Comparison of ENCODE assay signal across 8 cellular contexts in genomic region chr12:122895757-122896636, GRCh38. TPM values are rescaled to one million over a fixed set of nuclear protein-coding genes. Genes with fewer than 3 reads are reported as not detected.
DNase-seq lines count a peak whose midpoint lies in the region; ATAC-seq, FAIRE-seq and TF ChIP-seq lines count a peak whose summit lies in the region.

A gene with protein sequence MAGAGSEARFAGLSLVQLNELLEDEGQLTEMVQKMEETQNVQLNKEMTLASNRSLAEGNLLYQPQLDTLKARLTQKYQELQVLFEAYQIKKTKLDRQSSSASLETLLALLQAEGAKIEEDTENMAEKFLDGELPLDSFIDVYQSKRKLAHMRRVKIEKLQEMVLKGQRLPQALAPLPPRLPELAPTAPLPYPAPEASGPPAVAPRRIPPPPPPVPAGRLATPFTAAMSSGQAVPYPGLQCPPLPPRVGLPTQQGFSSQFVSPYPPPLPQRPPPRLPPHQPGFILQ (minus strand): TSS chr12:122896124. CDS start chr12:122896062, 62 bp downstream.

- H2AFZ ChIP-seq in HepG2 (ENCODE audit: low read length): no peak within 1 kb of the TSS

- POLR2A ChIA-PET in HEK293T (lab: Yijun Ruan, JAX) (interaction anchor here (1.1 kb wide), 1 partner anchor 337 kb away, joined by 3 read pairs; the partner anchor contains the start of genes MPHOSPH9 and MTRFR), HepG2 (lab: Yijun Ruan, JAX) (interaction anchor here (1.1 to 2.9 kb wide), 3 partner anchors 7 to 337 kb away, joined by 3 to 13 read pairs (median 11); partner anchors contain the start of genes MPHOSPH9 and MTRFR)

- peaks cover 45% of the 10 kb centered on the region for H3K79me2 ChIP-seq in HepG2 (ENCODE audit: insufficient read depth, low read length)

- TF ChIP-seq POLR2A in HepG2 (IDR thresholded peaks at IDR 0.05; ENCODE audit: insufficient read depth in 1 of 2, low read depth in 2 of 2, low read length in 2 of 2): peak; percentile 41 to 72; a peak in 3 of 4 replicates

- H3K4me1 Mint-ChIP-seq in dendritic cell treated with granulocyte-macrophage colony-stimulating factor and Interleukin-4, amounts not matched to agents 40 ng/mL and 50 ng/mL, for 4 days (ENCODE audit: low read depth): peaks cover 64% of the 10 kb centered on the region

- peak within 1 kb of the TSS; percentile 62 for H3K4me2 ChIP-seq in HepG2 (ENCODE audit: low read depth, low read length)

- WGBS in HepG2 (ENCODE audit: low lambda C conversion rate): 80% methylated on average over 78 of the region's 78 CpGs

- TF ChIP-seq CTCF in HepG2 (CRISPR knock-in tag; IDR thresholded peaks at IDR 0.05): no peak

- in situ Hi-C loops in HepG2 (cut with HindIII; ENCODE audit: extremely low pct_ligation_motif_present, low pct_unique_long_range_greater_than_20kb): no loop called here

- peaks cover 8% of the 10 kb centered on the region for H3K9me3 Mint-ChIP-seq in dendritic cell treated with granulocyte-macrophage colony-stimulating factor and Interleukin-4, amounts not matched to agents 40 ng/mL and 50 ng/mL, for 4 days

- intact Hi-C loops in dendritic cell treated with granulocyte-macrophage colony-stimulating factor and Interleukin-4, amounts not matched to agents 40 ng/mL and 50 ng/mL, for 4 days (cut with micrococcal nuclease): loop anchor here (5.0 kb wide), 1 partner anchor 51 kb away; no protein-coding TSS in a partner anchor
- intact Hi-C loops in HepG2 (cut with micrococcal nuclease; ENCODE audit: unreplicated experiment): no loop called here

- H3K27ac Mint-ChIP-seq in dendritic cell treated with granulocyte-macrophage colony-stimulating factor and Interleukin-4, amounts not matched to agents 40 ng/mL and 50 ng/mL, for 4 days: peak within 1 kb of the TSS; percentile 95

- no peak for TF ChIP-seq EP300 in HepG2 (IDR thresholded peaks at IDR 0.05; ENCODE audit: low read depth in 2 of 2, low read length in 2 of 2)
- no peak for TF ChIP-seq EP300 in HepG2 (CRISPR knock-in tag; IDR thresholded peaks at IDR 0.05; ENCODE audit: borderline replicate concordance)

- peak; percentile 18; the same call in 1 of the 2 replicates for TF ChIP-seq RAD21 in HepG2 (CRISPR knock-in tag; IDR thresholded peaks at IDR 0.05)

- H3K27ac ChIP-seq in HepG2 (ENCODE audit: extremely low read length, insufficient read depth, low read length): peak within 1 kb of the TSS; percentile 69

- H3K4me1 ChIP-seq in HepG2 (ENCODE audit: insufficient read depth, low read length): peaks cover 71% of the 10 kb centered on the region

- H3K27me3 Mint-ChIP-seq in dendritic cell treated with granulocyte-macrophage colony-stimulating factor and Interleukin-4, amounts not matched to agents 40 ng/mL and 50 ng/mL, for 4 days: peaks cover 6% of the 10 kb centered on the region

- no peaks in the 10 kb centered on the region; a peak in 1 of 5 replicates for H3K36me3 ChIP-seq in HepG2 (replicated peaks in 1 of 2; ENCODE audit: control insufficient read depth in 1 of 2, insufficient read depth in 2 of 2, low read length in 2 of 2)

- H3K27me3 ChIP-seq in HepG2 (ENCODE audit: control insufficient read depth in 1 of 2, insufficient read depth in 2 of 2, low read length in 2 of 2): no peaks in the 10 kb centered on the region; a peak in 1 of 5 replicates

- no TSS peak for BruUV-seq in HepG2 (replicated peaks; lab: Mats Ljungman, UMichigan)

- DNase-seq in Daoy (ENCODE audit: low read depth): peak; percentile 89
- DNase-seq in HEK293T (ENCODE audit: extremely low spot score): peak; percentile 92
- DNase-seq in NCI-H226: peak; percentile 60
- peak; percentile 84 to 85 for DNase-seq in activated CD4-positive, alpha-beta T cell treated with anti-CD3 and anti-CD28 coated beads, Interleukin-2, amount 50 U/mL, for 4 hours
- DNase-seq in HepG2 (ENCODE audit: low spot score): peak; percentile 33
- peak; percentile 84 for DNase-seq in stimulated activated CD4-positive, alpha-beta T cell treated with anti-CD3 and anti-CD28 coated beads, Interleukin-2, amount 100 ng/mL, for 4 hours (ENCODE audit: low read depth)

- peaks cover 3% of the 10 kb centered on the region; the same call in 1 of the 2 replicates for H4K20me1 ChIP-seq in HepG2 (ENCODE audit: insufficient read depth, low read length)

- H3K4me3 ChIP-seq in HepG2 (replicated peaks in 1 of 3; ENCODE audit: insufficient read depth in 1 of 3, low read depth in 2 of 3, low read length in 3 of 3): peak within 1 kb of the TSS; percentile 58 to 79 (median 76)

- H3K4me3 Mint-ChIP-seq in dendritic cell treated with granulocyte-macrophage colony-stimulating factor and Interleukin-4, amounts not matched to agents 40 ng/mL and 50 ng/mL, for 4 days: peak within 1 kb of the TSS; percentile 89

- ATAC-seq in HepG2 (peak; percentile 14), HG02759 (IDR thresholded peaks at IDR 0.05; ENCODE audit: unreplicated experiment) (no peak)

- peak within 1 kb of the TSS; percentile 89 for H3K9ac ChIP-seq in HepG2 (ENCODE audit: insufficient read depth, low read depth, low read length)

- peaks cover 15% of the 10 kb centered on the region for H3K36me3 Mint-ChIP-seq in dendritic cell treated with granulocyte-macrophage colony-stimulating factor and Interleukin-4, amounts not matched to agents 40 ng/mL and 50 ng/mL, for 4 days (ENCODE audit: low read depth)

- CTCF ChIA-PET in HEK293T (lab: Yijun Ruan, JAX) (interaction anchor here (1.3 kb wide), 1 partner anchor 16 kb away, joined by 6 read pairs; no protein-coding TSS in a partner anchor), HepG2 (lab: Yijun Ruan, JAX; ENCODE audit: low intra/inter-chr PET ratio, low total read pairs) (no interaction called here)

- no peaks in the 10 kb centered on the region for H3K9me3 ChIP-seq in HepG2 (ENCODE audit: low read length)

- no peak for FAIRE-seq in HepG2 (lab: Jason Lieb, UNC)

TF ChIP-seq in HEK293T, 16 proteins besides CTCF, POLR2A, EP300 and RAD21 (continues in another document):
- no peak for TF ChIP-seq BHLHE40 (IDR thresholded peaks at IDR 0.05; ENCODE audit: borderline replicate concordance)
- TF ChIP-seq LEF1 (IDR thresholded peaks at IDR 0.05; ENCODE audit: borderline replicate concordance): no peak
- no peak for TF ChIP-seq SUZ12 (IDR thresholded peaks at IDR 0.05)
- TF ChIP-seq TARDBP (IDR thresholded peaks at IDR 0.05): peak; percentile 99
- TF ChIP-seq L3MBTL2 (conservative IDR thresholded peaks at IDR 0.05): peak; percentile 62
- TF ChIP-seq HDGF (IDR thresholded peaks at IDR 0.05; ENCODE audit: borderline replicate concordance): no peak
- TF ChIP-seq NFRKB (IDR thresholded peaks at IDR 0.05): no peak
- no peak for TF ChIP-seq FOXK2 (IDR thresholded peaks at IDR 0.05)
- no peak for TF ChIP-seq ELF4 (IDR thresholded peaks at IDR 0.05)
- TF ChIP-seq ZNF384 (IDR thresholded peaks at IDR 0.05): no peak
- TF ChIP-seq FOXA1 (IDR thresholded peaks at IDR 0.05): no peak
- TF ChIP-seq SP1 (IDR thresholded peaks at IDR 0.05): no peak
- peak; percentile 63; the same call in 1 of the 2 replicates for TF ChIP-seq FOXM1 (IDR thresholded peaks at IDR 0.05; ENCODE audit: borderline replicate concordance)
- TF ChIP-seq ARNT (IDR thresholded peaks at IDR 0.05): 0 out of 2 replicates have a peak, but pooled peaks have one; percentile 20

TF ChIP-seq in HepG2, 621 proteins besides CTCF, POLR2A, EP300 and RAD21 (continues in another document):
- TF ChIP-seq HINFP (CRISPR knock-in tag; IDR thresholded peaks at IDR 0.05; ENCODE audit: low read depth) (no peak), ZNF33A (CRISPR knock-in tag; IDR thresholded peaks at IDR 0.05; ENCODE audit: borderline replicate concordance) (no peak), ZFYVE20 (CRISPR knock-in tag; IDR thresholded peaks at IDR 0.05; ENCODE audit: borderline replicate concordance, low read depth) (0 out of 2 replicates have a peak, but pooled peaks have one; percentile 38), SSRP1 (CRISPR knock-in tag; IDR thresholded peaks at IDR 0.05) (peak; percentile 57; the same call in 1 of the 2 replicates)

RNA-seq across cellular contexts. Expression of the gene that starts here (rescaled TPM):
- 46.6 and 51.4 TPM in 2 replicates for total RNA-seq in Daoy (2014; rRNA removed; shearing (Covaris generic))
- total RNA-seq in HepG2 (2016; rRNA removed; fragmentation: Illumina TruSeq; extraction: Trizol): 5.3 TPM in 2 replicates
- 1.5 and 1.6 TPM in 2 replicates for total RNA-seq in HepG2 (2016; cell fraction: cytosol; rRNA removed; fragmentation: Illumina TruSeq; extraction: Trizol; ENCODE audit: low read depth)
- total RNA-seq in HepG2 (2016; cell fraction: insoluble cytoplasmic fraction; rRNA removed; fragmentation: Illumina TruSeq; extraction: Trizol): 4.0 and 5.3 TPM in 2 replicates
- total RNA-seq in HepG2 (2016; cell fraction: membrane; rRNA removed; fragmentation: Illumina TruSeq; extraction: Trizol): 5.1 and 5.2 TPM in 2 replicates
- 3.6 and 4.5 TPM in 2 replicates for total RNA-seq in HepG2 (2016; cell fraction: nucleus; rRNA removed; fragmentation: Illumina TruSeq; extraction: Trizol)
- polyA plus RNA-seq in HepG2 (2011; rRNA removed): 4.6 and 4.8 TPM in 2 replicates
- polyA plus RNA-seq in HepG2 (2011; cell fraction: cytosol; rRNA removed): 7.4 and 7.7 TPM in 2 replicates
- polyA plus RNA-seq in HepG2 (2011; cell fraction: nucleus; rRNA removed): 7.8 and 10.1 TPM in 2 replicates
- polyA plus RNA-seq in HepG2 (2012): 4.7 and 5.8 TPM in 2 replicates
- 1.9 and 2.0 TPM in 2 replicates for polyA plus RNA-seq in HepG2 (2016; cell fraction: cytosol; fragmentation: Illumina TruSeq; extraction: Trizol; ENCODE audit: low read depth)
- polyA plus RNA-seq in HepG2 (2016; cell fraction: insoluble cytoplasmic fraction; fragmentation: Illumina TruSeq; extraction: Trizol; ENCODE audit: low read depth): 6.9 and 8.5 TPM in 2 replicates
- polyA plus RNA-seq in HepG2 (2016; cell fraction: membrane; fragmentation: Illumina TruSeq; extraction: Trizol; ENCODE audit: low read depth): 4.4 and 4.6 TPM in 2 replicates
- polyA plus RNA-seq in HepG2 (2016; cell fraction: nucleus; fragmentation: Illumina TruSeq; extraction: Trizol; ENCODE audit: insufficient read depth, low read depth): 8.1 and 10.3 TPM in 2 replicates
- 7.0 and 9.7 TPM in 2 replicates for polyA minus RNA-seq in HepG2 (2011; rRNA and poly(A)+ RNA removed; ENCODE audit: low replicate concordance)
- 6.2 and 6.3 TPM in 2 replicates for polyA minus RNA-seq in HepG2 (2011; cell fraction: cytosol; rRNA and poly(A)+ RNA removed)
- polyA minus RNA-seq in HepG2 (2011; cell fraction: nucleus; rRNA and poly(A)+ RNA removed): 8.0 and 8.7 TPM in 2 replicates

Comparison
In these comparisons a context has a peak if more than half of its experiments do, and no peak if none do; other contexts are left out.
1. DNase-seq: peak in every context shown above with its lines; median percentile 92 in HEK293T; 89 in Daoy; 84 in activated CD4-positive, alpha-beta T cell treated with anti-CD3 and anti-CD28 coated beads, Interleukin-2, amount 50 U/mL, for 4 hours; 84 in stimulated activated CD4-positive, alpha-beta T cell treated with anti-CD3 and anti-CD28 coated beads, Interleukin-2, amount 100 ng/mL, for 4 hours; 60 in NCI-H226; 33 in HepG2.